Comparison of ENCODE assay signal across 27 cellular contexts in the genomic region with DNA sequence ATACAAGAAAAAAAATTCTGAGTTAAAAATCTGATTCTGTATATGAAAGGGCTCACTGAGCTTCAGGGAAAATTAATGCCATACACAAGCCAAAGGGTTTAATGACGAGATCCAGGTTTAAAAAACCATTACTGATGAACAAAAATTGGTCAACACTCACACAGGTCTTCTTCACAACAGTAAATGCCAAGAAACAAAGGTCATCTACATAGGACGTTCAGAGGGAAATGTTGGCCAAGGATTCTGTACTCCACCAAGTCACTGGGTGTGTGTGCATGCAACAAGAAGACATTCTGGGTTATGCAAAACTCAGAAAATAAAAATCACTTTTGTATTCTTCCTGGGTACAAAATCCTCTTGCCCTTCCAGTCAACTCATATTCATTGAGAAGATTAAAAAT.
"Had no signal": no experiment of that assay in that cellular context is flagged by ENCODE, and none has a peak within 500 bp of the region (broad histone marks: within the 10 kb centered on the region; RNA-seq: fewer than 3 reads in every experiment).

No MANE protein-coding gene starts in this region.

- H3K4me3 ChIP-seq: stomach, suprapubic skin, testis, thoracic aorta, thyroid gland, tibial artery, tibial nerve, transverse colon, upper lobe of left lung, upper lobe of right lung, uterus, vagina had no signal

- ATAC-seq: stimulated activated effector memory CD8-positive, alpha-beta T cell treated with anti-CD3 and anti-CD28 coated beads, Interleukin-12 subunit alpha, Interleukin-12 subunit beta, amount 100 ng/mL, for 72 hours; stimulated activated memory B cell treated with anti-CD40 and anti-IgM and Interleukin-4, amounts not matched to agents 10 μg/mL and 1 μg/mL and 100 μg/mL, for 72 hours; stimulated activated naive B cell treated with anti-CD40 and anti-IgM and Interleukin-4, amounts not matched to agents 10 μg/mL and 1 μg/mL and 100 μg/mL, for 72 hours; stimulated activated naive CD8-positive, alpha-beta T cell treated with anti-CD3 and anti-CD28 coated beads, Interleukin-15, amount 100 ng/mL, for 72 hours; stimulated activated naive CD8-positive, alpha-beta T cell treated with anti-CD3 and anti-CD28 coated beads, Interleukin-15, Interleukin-2, amounts not matched to agents 100 U/mL and 50 U/mL, for 24 hours; upper lobe of right lung had no signal

- FAIRE-seq: urothelium cell line had no signal

- H3K27ac ChIP-seq: stomach, suprapubic skin, testis, thoracic aorta, thyroid gland, tibial artery, tibial nerve, transverse colon, upper lobe of right lung, uterus, vagina had no signal

- DNase-seq: stimulated activated CD4-positive, alpha-beta T cell treated with anti-CD3 and anti-CD28 coated beads, Interleukin-2, amount 100 ng/mL, for 48 hours; stimulated activated CD4-positive, alpha-beta T cell treated with anti-CD3 and anti-CD28 coated beads, Interleukin-4, amount 100 ng/mL, for 1 hour; stimulated activated CD4-positive, alpha-beta T cell treated with anti-CD3 and anti-CD28 coated beads, Interleukin-4, amount 100 ng/mL, for 24 hours; stimulated activated CD4-positive, alpha-beta T cell treated with anti-CD3 and anti-CD28 coated beads, Interleukin-4, amount 100 ng/mL, for 4 hours; stimulated activated CD8-positive, alpha-beta memory T cell treated with anti-CD3 and anti-CD28 coated beads, Interleukin-4, amount 100 ng/mL, for 48 hours; stimulated activated naive B cell treated with anti-CD40 and anti-IgM and Interleukin-4, amounts not matched to agents 10 μg/mL and 1 μg/mL and 100 μg/mL, for 72 hours; stimulated activated naive CD4-positive, alpha-beta T cell; stimulated activated naive CD4-positive, alpha-beta T cell treated with Interleukin-2 at 50 U/mL for 16 hours; stimulated activated naive CD8-positive, alpha-beta T cell treated with anti-CD3 and anti-CD28 coated beads, Interleukin-15, amount 100 ng/mL, for 72 hours; stimulated activated naive CD8-positive, alpha-beta T cell treated with anti-CD3 and anti-CD28 coated beads, Interleukin-15, Interleukin-2, amounts not matched to agents 100 U/mL and 50 U/mL, for 24 hours; stomach; substantia nigra; testis; thyroid gland; tibial artery; transverse colon; trophoblast cell; upper lobe of left lung; upper lobe of right lung; uterus had no signal

- H3K9me3 ChIP-seq: stomach, suprapubic skin, testis, thoracic aorta, thyroid gland, tibial artery, tibial nerve, transverse colon, upper lobe of left lung, upper lobe of right lung, uterus, vagina had no signal

- H3K36me3 ChIP-seq: thoracic aorta, thyroid gland, transverse colon, upper lobe of right lung, uterus, vagina had no signal

- H3K27me3 ChIP-seq: stomach, suprapubic skin, testis, thyroid gland, tibial artery, tibial nerve, transverse colon, upper lobe of left lung, upper lobe of right lung, uterus, vagina had no signal
